Comparison of ENCODE assay signal across 1 cellular context in the genomic region with DNA sequence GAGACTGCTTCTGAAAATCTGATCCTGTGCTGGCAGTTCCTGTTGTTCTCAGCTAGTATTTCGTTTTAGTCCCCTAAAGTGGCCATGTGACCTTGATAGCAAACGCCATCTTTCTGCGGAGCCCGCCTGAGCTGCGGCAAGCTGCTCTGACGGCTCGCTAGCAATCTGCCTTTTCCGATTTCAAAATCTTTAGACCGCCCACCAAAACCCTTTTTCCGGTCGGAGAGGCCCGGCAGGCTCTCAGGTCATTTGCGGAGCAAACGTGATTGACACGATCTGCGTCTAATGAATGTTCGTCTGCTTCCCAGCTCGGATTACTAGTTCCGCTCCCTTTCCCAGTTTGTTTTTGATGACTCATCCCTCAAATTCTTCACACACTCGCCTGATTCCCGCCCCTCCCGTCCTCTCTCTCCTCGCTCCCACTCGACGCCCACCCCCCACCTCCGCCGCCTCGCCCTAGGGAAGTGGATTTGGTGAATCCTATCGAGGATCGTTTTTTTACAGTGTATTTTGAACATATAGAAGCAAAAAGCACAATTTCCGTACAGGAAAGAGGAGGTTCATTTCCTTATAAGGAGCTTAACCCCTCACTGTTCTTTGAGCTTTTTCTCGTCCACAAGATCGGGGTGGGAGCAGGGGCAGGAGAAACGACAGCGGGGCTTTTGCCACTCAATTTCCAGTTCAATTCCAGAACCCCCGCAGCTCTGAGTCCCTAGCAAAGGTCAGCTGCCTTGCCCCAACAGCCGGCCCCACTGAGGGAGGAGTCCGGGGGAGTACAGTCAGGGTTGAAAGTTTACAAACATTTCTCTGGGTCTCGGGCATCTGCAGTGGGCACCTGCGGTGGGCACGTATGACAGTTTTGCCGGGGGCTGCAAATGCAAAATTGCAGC.
TF ChIP-seq lines count a peak whose summit lies in the region.

No MANE protein-coding gene starts in this region.

TF ChIP-seq in HEK293, 187 proteins besides CTCF, POLR2A, EP300 and RAD21 (continued from another document and continues in another):
- TF ChIP-seq ZNF776 (tag by site-specific recombination; IDR thresholded peaks at IDR 0.05; ENCODE audit: borderline replicate concordance) (no peak), ZNF488 (tag by site-specific recombination; IDR thresholded peaks at IDR 0.05) (no peak), ZXDB (tag by site-specific recombination; IDR thresholded peaks at IDR 0.05) (peak; percentile 65), ZNF548 (tag by site-specific recombination; IDR thresholded peaks at IDR 0.05) (no peak), ZBTB21 (tag by site-specific recombination; IDR thresholded peaks at IDR 0.05) (peak; percentile 55; the same call in 1 of the 2 replicates), SP7 (tag by site-specific recombination; IDR thresholded peaks at IDR 0.05) (peak; percentile 67), TCF7L2 (IDR thresholded peaks at IDR 0.05; ENCODE audit: borderline replicate concordance, low read depth, low read length) (0 out of 2 replicates have a peak, but pooled peaks have one; percentile 31), ZNF596 (tag by site-specific recombination; IDR thresholded peaks at IDR 0.05) (no peak), ATF2 (tag by site-specific recombination; IDR thresholded peaks at IDR 0.05; ENCODE audit: low read depth) (peak; percentile 65; the same call in 1 of the 2 replicates), ZSCAN16 (tag by site-specific recombination; IDR thresholded peaks at IDR 0.05) (no peak), HOXD13 (CRISPR knock-in tag; IDR thresholded peaks at IDR 0.05; ENCODE audit: borderline replicate concordance) (no peak), ZNF624 (tag by site-specific recombination; IDR thresholded peaks at IDR 0.05) (no peak), GLI2 (tag by site-specific recombination; IDR thresholded peaks at IDR 0.05; ENCODE audit: borderline replicate concordance, low read depth) (no peak), ZFP41 (tag by site-specific recombination; IDR thresholded peaks at IDR 0.05; ENCODE audit: borderline replicate concordance) (no peak), OVOL3 (tag by site-specific recombination; IDR thresholded peaks at IDR 0.05) (no peak), ZNF302 (tag by site-specific recombination; IDR thresholded peaks at IDR 0.05; ENCODE audit: low read depth) (no peak), ZNF654 (tag by site-specific recombination; IDR thresholded peaks at IDR 0.05; ENCODE audit: low read depth) (no peak), ZFP69B (tag by site-specific recombination; IDR thresholded peaks at IDR 0.05) (peak; percentile 51; the same call in 1 of the 2 replicates), MYNN (tag by site-specific recombination; IDR thresholded peaks at IDR 0.05; ENCODE audit: borderline replicate concordance) (no peak), ZNF138 (tag by site-specific recombination; IDR thresholded peaks at IDR 0.05; ENCODE audit: borderline replicate concordance) (no peak), ELK4 (IDR thresholded peaks at IDR 0.05; ENCODE audit: borderline replicate concordance, low read depth, low read length) (peak; percentile 50; the same call in 1 of the 2 replicates), ZNF621 (tag by site-specific recombination; IDR thresholded peaks at IDR 0.05) (no peak), MZF1 (tag by site-specific recombination; IDR thresholded peaks at IDR 0.05; ENCODE audit: borderline replicate concordance) (no peak), ZNF423 (tag by site-specific recombination; IDR thresholded peaks at IDR 0.05) (no peak), ZBTB11 (tag by site-specific recombination; conservative IDR thresholded peaks at IDR 0.05; ENCODE audit: low read depth) (peak; percentile 34; the same call in 1 of the 2 replicates), ZNF660 (tag by site-specific recombination; IDR thresholded peaks at IDR 0.05) (no peak), ZNF394 (tag by site-specific recombination; IDR thresholded peaks at IDR 0.05; ENCODE audit: borderline replicate concordance) (no peak), PRDM6 (tag by site-specific recombination; IDR thresholded peaks at IDR 0.05) (no peak), ZNF114 (tag by site-specific recombination; IDR thresholded peaks at IDR 0.05) (no peak), ZNF133 (tag by site-specific recombination; IDR thresholded peaks at IDR 0.05) (no peak), ZNF157 (tag by site-specific recombination; IDR thresholded peaks at IDR 0.05) (no peak), ZNF561 (tag by site-specific recombination; IDR thresholded peaks at IDR 0.05; ENCODE audit: borderline replicate concordance) (no peak), KLF10 (tag by site-specific recombination; IDR thresholded peaks at IDR 0.05) (no peak), ZNF792 (tag by site-specific recombination; IDR thresholded peaks at IDR 0.05) (no peak), ZNF398 (tag by site-specific recombination; IDR thresholded peaks at IDR 0.05) (peak; percentile 90)
- TF ChIP-seq, protein P1, sequence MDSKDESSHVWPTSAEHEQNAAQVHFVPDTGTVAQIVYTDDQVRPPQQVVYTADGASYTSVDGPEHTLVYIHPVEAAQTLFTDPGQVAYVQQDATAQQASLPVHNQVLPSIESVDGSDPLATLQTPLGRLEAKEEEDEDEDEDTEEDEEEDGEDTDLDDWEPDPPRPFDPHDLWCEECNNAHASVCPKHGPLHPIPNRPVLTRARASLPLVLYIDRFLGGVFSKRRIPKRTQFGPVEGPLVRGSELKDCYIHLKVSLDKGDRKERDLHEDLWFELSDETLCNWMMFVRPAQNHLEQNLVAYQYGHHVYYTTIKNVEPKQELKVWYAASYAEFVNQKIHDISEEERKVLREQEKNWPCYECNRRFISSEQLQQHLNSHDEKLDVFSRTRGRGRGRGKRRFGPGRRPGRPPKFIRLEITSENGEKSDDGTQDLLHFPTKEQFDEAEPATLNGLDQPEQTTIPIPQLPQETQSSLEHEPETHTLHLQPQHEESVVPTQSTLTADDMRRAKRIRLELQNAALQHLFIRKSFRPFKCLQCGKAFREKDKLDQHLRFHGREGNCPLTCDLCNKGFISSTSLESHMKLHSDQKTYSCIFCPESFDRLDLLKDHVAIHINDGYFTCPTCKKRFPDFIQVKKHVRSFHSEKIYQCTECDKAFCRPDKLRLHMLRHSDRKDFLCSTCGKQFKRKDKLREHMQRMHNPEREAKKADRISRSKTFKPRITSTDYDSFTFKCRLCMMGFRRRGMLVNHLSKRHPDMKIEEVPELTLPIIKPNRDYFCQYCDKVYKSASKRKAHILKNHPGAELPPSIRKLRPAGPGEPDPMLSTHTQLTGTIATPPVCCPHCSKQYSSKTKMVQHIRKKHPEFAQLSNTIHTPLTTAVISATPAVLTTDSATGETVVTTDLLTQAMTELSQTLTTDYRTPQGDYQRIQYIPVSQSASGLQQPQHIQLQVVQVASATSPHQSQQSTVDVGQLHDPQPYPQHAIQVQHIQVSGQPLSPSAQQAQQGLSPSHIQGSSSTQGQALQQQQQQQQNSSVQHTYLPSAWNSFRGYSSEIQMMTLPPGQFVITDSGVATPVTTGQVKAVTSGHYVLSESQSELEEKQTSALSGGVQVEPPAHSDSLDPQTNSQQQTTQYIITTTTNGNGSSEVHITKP (tag by site-specific recombination; IDR thresholded peaks at IDR 0.05) = no peak
- TF ChIP-seq, protein P2, sequence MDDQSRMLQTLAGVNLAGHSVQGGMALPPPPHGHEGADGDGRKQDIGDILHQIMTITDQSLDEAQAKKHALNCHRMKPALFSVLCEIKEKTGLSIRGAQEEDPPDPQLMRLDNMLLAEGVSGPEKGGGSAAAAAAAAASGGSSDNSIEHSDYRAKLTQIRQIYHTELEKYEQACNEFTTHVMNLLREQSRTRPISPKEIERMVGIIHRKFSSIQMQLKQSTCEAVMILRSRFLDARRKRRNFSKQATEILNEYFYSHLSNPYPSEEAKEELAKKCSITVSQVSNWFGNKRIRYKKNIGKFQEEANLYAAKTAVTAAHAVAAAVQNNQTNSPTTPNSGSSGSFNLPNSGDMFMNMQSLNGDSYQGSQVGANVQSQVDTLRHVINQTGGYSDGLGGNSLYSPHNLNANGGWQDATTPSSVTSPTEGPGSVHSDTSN (CRISPR knock-in tag; IDR thresholded peaks at IDR 0.05) = peak; percentile 86; the same call in 1 of the 2 replicates
- TF ChIP-seq, protein P3, sequence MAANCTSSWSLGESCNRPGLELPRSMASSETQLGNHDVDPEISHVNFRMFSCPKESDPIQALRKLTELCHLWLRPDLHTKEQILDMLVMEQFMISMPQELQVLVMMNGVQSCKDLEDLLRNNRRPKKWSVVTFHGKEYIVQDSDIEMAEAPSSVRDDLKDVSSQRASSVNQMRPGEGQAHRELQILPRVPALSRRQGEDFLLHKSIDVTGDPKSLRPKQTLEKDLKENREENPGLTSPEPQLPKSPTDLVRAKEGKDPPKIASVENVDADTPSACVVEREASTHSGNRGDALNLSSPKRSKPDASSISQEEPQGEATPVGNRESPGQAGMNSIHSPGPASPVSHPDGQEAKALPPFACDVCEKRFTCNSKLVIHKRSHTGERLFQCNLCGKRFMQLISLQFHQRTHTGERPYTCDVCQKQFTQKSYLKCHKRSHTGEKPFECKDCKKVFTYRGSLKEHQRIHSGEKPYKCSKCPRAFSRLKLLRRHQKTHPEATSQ (tag by site-specific recombination; IDR thresholded peaks at IDR 0.05) = no peak
